Comparison of ENCODE assay signal across 1 cellular context in genomic region chr6:39361657-39362486, GRCh38.
A peak's percentile ranks its signal among the peaks of the same experiment; 100 is the strongest.
TF ChIP-seq lines count a peak whose summit lies in the region.

No MANE protein-coding gene starts in this region.

TF ChIP-seq in GM12878, 131 proteins besides CTCF, POLR2A, EP300 and RAD21 (continued from another document):
- TF ChIP-seq ZBTB40 (IDR thresholded peaks at IDR 0.05; ENCODE audit: borderline replicate concordance): no peak
- TF ChIP-seq ZZZ3 (IDR thresholded peaks at IDR 0.05; ENCODE audit: control insufficient read depth, insufficient read length, low read depth): no peak
- no peak for TF ChIP-seq NRF1 (conservative IDR thresholded peaks at IDR 0.05; ENCODE audit: low read depth, low read length)
- peak; percentile 20; the same call in 1 of the 2 replicates for TF ChIP-seq HCFC1 (IDR thresholded peaks at IDR 0.05; ENCODE audit: low read length)
- TF ChIP-seq IKZF1 (conservative IDR thresholded peaks at IDR 0.05): no peak
- 0 out of 2 replicates have a peak, but pooled peaks have one; percentile 54 for TF ChIP-seq YY1 (IDR thresholded peaks at IDR 0.05; ENCODE audit: low read depth, low read length)
- TF ChIP-seq, protein P1, sequence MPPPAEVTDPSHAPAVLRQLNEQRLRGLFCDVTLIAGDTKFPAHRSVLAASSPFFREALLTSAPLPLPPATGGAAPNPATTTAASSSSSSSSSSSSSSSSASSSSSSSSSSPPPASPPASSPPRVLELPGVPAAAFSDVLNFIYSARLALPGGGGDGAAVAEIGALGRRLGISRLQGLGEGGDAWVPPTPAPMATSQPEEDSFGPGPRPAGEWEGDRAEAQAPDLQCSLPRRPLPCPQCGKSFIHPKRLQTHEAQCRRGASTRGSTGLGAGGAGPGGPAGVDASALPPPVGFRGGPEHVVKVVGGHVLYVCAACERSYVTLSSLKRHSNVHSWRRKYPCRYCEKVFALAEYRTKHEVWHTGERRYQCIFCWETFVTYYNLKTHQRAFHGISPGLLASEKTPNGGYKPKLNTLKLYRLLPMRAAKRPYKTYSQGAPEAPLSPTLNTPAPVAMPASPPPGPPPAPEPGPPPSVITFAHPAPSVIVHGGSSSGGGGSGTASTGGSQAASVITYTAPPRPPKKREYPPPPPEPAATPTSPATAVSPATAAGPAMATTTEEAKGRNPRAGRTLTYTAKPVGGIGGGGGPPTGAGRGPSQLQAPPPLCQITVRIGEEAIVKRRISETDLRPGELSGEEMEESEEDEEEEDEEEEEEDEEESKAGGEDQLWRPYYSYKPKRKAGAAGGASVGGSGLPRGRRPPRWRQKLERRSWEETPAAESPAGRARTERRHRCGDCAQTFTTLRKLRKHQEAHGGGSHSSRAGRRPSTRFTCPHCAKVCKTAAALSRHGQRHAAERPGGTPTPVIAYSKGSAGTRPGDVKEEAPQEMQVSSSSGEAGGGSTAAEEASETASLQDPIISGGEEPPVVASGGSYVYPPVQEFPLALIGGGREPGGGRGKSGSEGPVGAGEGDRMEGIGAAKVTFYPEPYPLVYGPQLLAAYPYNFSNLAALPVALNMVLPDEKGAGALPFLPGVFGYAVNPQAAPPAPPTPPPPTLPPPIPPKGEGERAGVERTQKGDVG (CRISPR knock-in tag; IDR thresholded peaks at IDR 0.05): no peak
- no peak for TF ChIP-seq RFX5 (IDR thresholded peaks at IDR 0.05; ENCODE audit: low read depth, low read length)
- TF ChIP-seq CEBPZ (IDR thresholded peaks at IDR 0.05; ENCODE audit: low read depth, low read length): no peak
- no peak for TF ChIP-seq EED (IDR thresholded peaks at IDR 0.05; ENCODE audit: low read depth)
- 0 out of 2 replicates have a peak, but pooled peaks have one; percentile 24 for TF ChIP-seq IRF4 (IDR thresholded peaks at IDR 0.05; ENCODE audit: low read depth, low read length)
- TF ChIP-seq, protein P2, sequence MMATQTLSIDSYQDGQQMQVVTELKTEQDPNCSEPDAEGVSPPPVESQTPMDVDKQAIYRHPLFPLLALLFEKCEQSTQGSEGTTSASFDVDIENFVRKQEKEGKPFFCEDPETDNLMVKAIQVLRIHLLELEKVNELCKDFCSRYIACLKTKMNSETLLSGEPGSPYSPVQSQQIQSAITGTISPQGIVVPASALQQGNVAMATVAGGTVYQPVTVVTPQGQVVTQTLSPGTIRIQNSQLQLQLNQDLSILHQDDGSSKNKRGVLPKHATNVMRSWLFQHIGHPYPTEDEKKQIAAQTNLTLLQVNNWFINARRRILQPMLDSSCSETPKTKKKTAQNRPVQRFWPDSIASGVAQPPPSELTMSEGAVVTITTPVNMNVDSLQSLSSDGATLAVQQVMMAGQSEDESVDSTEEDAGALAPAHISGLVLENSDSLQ (IDR thresholded peaks at IDR 0.05): no peak
- TF ChIP-seq NR2C1 (IDR thresholded peaks at IDR 0.05): no peak
- TF ChIP-seq DPF2 (IDR thresholded peaks at IDR 0.05): no peak
- TF ChIP-seq TCF12 (IDR thresholded peaks at IDR 0.05; ENCODE audit: low read depth, low read length): peak; percentile 61
- TF ChIP-seq LARP7 (IDR thresholded peaks at IDR 0.05): 0 out of 2 replicates have a peak, but pooled peaks have one; percentile 15
- TF ChIP-seq, protein P3, sequence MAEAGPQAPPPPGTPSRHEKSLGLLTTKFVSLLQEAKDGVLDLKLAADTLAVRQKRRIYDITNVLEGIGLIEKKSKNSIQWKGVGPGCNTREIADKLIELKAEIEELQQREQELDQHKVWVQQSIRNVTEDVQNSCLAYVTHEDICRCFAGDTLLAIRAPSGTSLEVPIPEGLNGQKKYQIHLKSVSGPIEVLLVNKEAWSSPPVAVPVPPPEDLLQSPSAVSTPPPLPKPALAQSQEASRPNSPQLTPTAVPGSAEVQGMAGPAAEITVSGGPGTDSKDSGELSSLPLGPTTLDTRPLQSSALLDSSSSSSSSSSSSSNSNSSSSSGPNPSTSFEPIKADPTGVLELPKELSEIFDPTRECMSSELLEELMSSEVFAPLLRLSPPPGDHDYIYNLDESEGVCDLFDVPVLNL (IDR thresholded peaks at IDR 0.05; ENCODE audit: low read depth, low read length): no peak
- TF ChIP-seq SMARCA5 (IDR thresholded peaks at IDR 0.05): 0 out of 2 replicates have a peak, but pooled peaks have one; percentile 18
- TF ChIP-seq CREM (IDR thresholded peaks at IDR 0.05; ENCODE audit: low read depth): 0 out of 2 replicates have a peak, but pooled peaks have one; percentile 11
- no peak for TF ChIP-seq CHD4 (IDR thresholded peaks at IDR 0.05)
- TF ChIP-seq SMC3 (IDR thresholded peaks at IDR 0.05; ENCODE audit: borderline replicate concordance, low read length): peak; percentile 61; the same call in 1 of the 2 replicates
- no peak for TF ChIP-seq ATF3 (IDR thresholded peaks at IDR 0.05; ENCODE audit: borderline replicate concordance, extremely low read depth, low read depth, low read length)
- no peak for TF ChIP-seq CREB1 (IDR thresholded peaks at IDR 0.05; ENCODE audit: low read depth)
- no peak for TF ChIP-seq HDAC2 (IDR thresholded peaks at IDR 0.05)
- peak in 1 of 2 experiments; percentile 54; a peak in 1 of 4 replicates for TF ChIP-seq BHLHE40 (IDR thresholded peaks at IDR 0.05; ENCODE audit: borderline replicate concordance in 1 of 2, low read depth in 2 of 2, low read length in 1 of 2)
- no peak for TF ChIP-seq ASH2L (IDR thresholded peaks at IDR 0.05; ENCODE audit: borderline replicate concordance, low read depth)
- TF ChIP-seq FOXK2 (IDR thresholded peaks at IDR 0.05): no peak
- no peak for TF ChIP-seq POLR2AphosphoS5 (IDR thresholded peaks at IDR 0.05; ENCODE audit: low read length)
- TF ChIP-seq SP1 (IDR thresholded peaks at IDR 0.05; ENCODE audit: low read depth, low read length): no peak
- TF ChIP-seq, protein P4, sequence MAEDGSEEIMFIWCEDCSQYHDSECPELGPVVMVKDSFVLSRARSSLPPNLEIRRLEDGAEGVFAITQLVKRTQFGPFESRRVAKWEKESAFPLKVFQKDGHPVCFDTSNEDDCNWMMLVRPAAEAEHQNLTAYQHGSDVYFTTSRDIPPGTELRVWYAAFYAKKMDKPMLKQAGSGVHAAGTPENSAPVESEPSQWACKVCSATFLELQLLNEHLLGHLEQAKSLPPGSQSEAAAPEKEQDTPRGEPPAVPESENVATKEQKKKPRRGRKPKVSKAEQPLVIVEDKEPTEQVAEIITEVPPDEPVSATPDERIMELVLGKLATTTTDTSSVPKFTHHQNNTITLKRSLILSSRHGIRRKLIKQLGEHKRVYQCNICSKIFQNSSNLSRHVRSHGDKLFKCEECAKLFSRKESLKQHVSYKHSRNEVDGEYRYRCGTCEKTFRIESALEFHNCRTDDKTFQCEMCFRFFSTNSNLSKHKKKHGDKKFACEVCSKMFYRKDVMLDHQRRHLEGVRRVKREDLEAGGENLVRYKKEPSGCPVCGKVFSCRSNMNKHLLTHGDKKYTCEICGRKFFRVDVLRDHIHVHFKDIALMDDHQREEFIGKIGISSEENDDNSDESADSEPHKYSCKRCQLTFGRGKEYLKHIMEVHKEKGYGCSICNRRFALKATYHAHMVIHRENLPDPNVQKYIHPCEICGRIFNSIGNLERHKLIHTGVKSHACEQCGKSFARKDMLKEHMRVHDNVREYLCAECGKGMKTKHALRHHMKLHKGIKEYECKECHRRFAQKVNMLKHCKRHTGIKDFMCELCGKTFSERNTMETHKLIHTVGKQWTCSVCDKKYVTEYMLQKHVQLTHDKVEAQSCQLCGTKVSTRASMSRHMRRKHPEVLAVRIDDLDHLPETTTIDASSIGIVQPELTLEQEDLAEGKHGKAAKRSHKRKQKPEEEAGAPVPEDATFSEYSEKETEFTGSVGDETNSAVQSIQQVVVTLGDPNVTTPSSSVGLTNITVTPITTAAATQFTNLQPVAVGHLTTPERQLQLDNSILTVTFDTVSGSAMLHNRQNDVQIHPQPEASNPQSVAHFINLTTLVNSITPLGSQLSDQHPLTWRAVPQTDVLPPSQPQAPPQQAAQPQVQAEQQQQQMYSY (CRISPR knock-in tag; IDR thresholded peaks at IDR 0.05): no peak
- 0 out of 2 replicates have a peak, but pooled peaks have one; percentile 8 for TF ChIP-seq PAX5 (IDR thresholded peaks at IDR 0.05; ENCODE audit: borderline replicate concordance, low read depth, low read length)
- no peak for TF ChIP-seq ZBED1 (IDR thresholded peaks at IDR 0.05; ENCODE audit: borderline replicate concordance)
- no peak for TF ChIP-seq RBBP5 (conservative IDR thresholded peaks at IDR 0.05)
- TF ChIP-seq IKZF2 (IDR thresholded peaks at IDR 0.05): no peak
- TF ChIP-seq EGR1 (IDR thresholded peaks at IDR 0.05; ENCODE audit: borderline replicate concordance in 1 of 2, low read depth in 2 of 2, low read length in 2 of 2): no peak
- TF ChIP-seq JUND (IDR thresholded peaks at IDR 0.05; ENCODE audit: low read depth, low read length): no peak
- peak; percentile 59; the same call in 1 of the 2 replicates for TF ChIP-seq SPI1 (IDR thresholded peaks at IDR 0.05; ENCODE audit: borderline replicate concordance, insufficient read depth, low read depth, low read length)
- TF ChIP-seq RUNX3 (IDR thresholded peaks at IDR 0.05; ENCODE audit: low read length): peak; percentile 60
- TF ChIP-seq HSF1 (IDR thresholded peaks at IDR 0.05; ENCODE audit: low read depth, low read length): no peak
